Comparison of ENCODE assay signal across 23 cellular contexts in genomic region chr4:38800956-38801450, GRCh38. TPM values are rescaled to one million over a fixed set of nuclear protein-coding genes. Genes with fewer than 3 reads are reported as not detected.
DNase-seq lines count a peak whose midpoint lies in the region; ATAC-seq and TF ChIP-seq lines count a peak whose summit lies in the region.
"Had no signal": no experiment of that assay in that cellular context is flagged by ENCODE, and none has a peak within 500 bp of the region (broad histone marks: within the 10 kb centered on the region; RNA-seq: fewer than 3 reads in every experiment).

No MANE protein-coding gene starts in this region.

- in situ Hi-C loops in G401 (cut with HindIII; ENCODE audit: low sequenced_read_pairs), result no loop called here

- H3K27me3 Mint-ChIP-seq in activated B cell treated with CpG ODN at 0.5 μM for 24 hours, result no peaks in the 10 kb centered on the region

- peaks cover 59% of the 10 kb centered on the region for H3K4me1 Mint-ChIP-seq in activated B cell treated with CpG ODN at 0.5 μM for 24 hours

- peaks cover 71 to 78% of the 10 kb centered on the region in 2 experiments for H3K4me1 ChIP-seq in neutrophil (ENCODE audit: control insufficient read depth in 1 of 2, insufficient read depth in 1 of 2, low read depth in 1 of 2, low read length in 1 of 2)
- H3K4me1 ChIP-seq: HAP-1 had no signal

- DNase-seq in GF-D8 (lab: John Stamatoyannopoulos, UW) (peak; percentile 57), activated B cell treated with CpG ODN at 0.5 μM for 24 hours (no peak), fibroblast of pulmonary artery (ENCODE audit: low read depth) (peak; percentile 49), NCI-H2171 treated with DMSO at 0.1 percent for 48 hours (lab: John Stamatoyannopoulos, UW) (no peak), G401 (ENCODE audit: low spot score) (no peak), Ammon's horn (ENCODE audit: low spot score) (no peak)
- DNase-seq: DMS79 treated with DMSO at 0.1 percent for 48 hours, GM23248, Kasumi-1, MM.1S, NCI-H1092, NCI-H146, NCI-H2029 treated with DMSO at 0.1 percent for 48 hours, NCI-H510A, NCI-H774, SHP77 had no signal

- no peaks in the 10 kb centered on the region for H3K27me3 ChIP-seq in neutrophil

- H3K4me3 ChIP-seq in fibroblast of pulmonary artery (replicated peaks; ENCODE audit: low read depth, low read length) (no peak overlapping the region), neutrophil (ENCODE audit: low read depth in 1 of 2, low read length in 1 of 2) (peak overlapping the region; percentile 75 to 79)
- H3K4me3 ChIP-seq: GM23248, HAP-1, SK-N-MC had no signal

- peak overlapping the region; percentile 50 for H3K27ac Mint-ChIP-seq in activated B cell treated with CpG ODN at 0.5 μM for 24 hours

- no peak overlapping the region for H3K4me3 Mint-ChIP-seq in activated B cell treated with CpG ODN at 0.5 μM for 24 hours

- peaks cover 26% of the 10 kb centered on the region for H3K9me3 Mint-ChIP-seq in activated B cell treated with CpG ODN at 0.5 μM for 24 hours

- no peaks in the 10 kb centered on the region for H3K9me3 ChIP-seq in neutrophil
- H3K9me3 ChIP-seq: HAP-1 had no signal

- intact Hi-C loops in activated B cell treated with CpG ODN at 0.5 μM for 24 hours (cut with micrococcal nuclease), result loop anchor here (10.0 kb wide), 1 partner anchor 1394 kb away; the partner anchor contains the start of gene RHOH

- H3K36me3 ChIP-seq in neutrophil, result peaks cover 73% of the 10 kb centered on the region
- H3K36me3 ChIP-seq: HAP-1 had no signal

- peak overlapping the region; percentile 92 for H3K27ac ChIP-seq in neutrophil
- H3K27ac ChIP-seq: C4-2B, GM23248, SK-N-MC had no signal

- H3K36me3 Mint-ChIP-seq in activated B cell treated with CpG ODN at 0.5 μM for 24 hours (ENCODE audit: low read depth), result peaks cover 85% of the 10 kb centered on the region

- ATAC-seq in activated B cell treated with CpG ODN at 0.5 μM for 24 hours (ENCODE audit: low read depth), result no peak
- no peak for ATAC-seq in GM21737 (IDR thresholded peaks at IDR 0.05; ENCODE audit: unreplicated experiment)

- TF ChIP-seq CTCF in activated B cell treated with CpG ODN at 0.5 μM for 24 hours (IDR thresholded peaks at IDR 0.05), result no peak
- TF ChIP-seq CTCF in fibroblast of pulmonary artery (IDR thresholded peaks at IDR 0.05; ENCODE audit: low read length, missing control alignments), result no peak
- no peak for TF ChIP-seq CTCF in neutrophil (IDR thresholded peaks at IDR 0.05)

- POLR2A ChIA-PET in activated B cell treated with CpG ODN at 0.5 μM for 24 hours (lab: Charles Lee), result interaction anchor here (0.9 to 2.1 kb wide), 4 partner anchors 15 to 39 kb away, joined by 5 to 9 read pairs (median 6); partner anchors contain the start of gene TLR10

- CTCF ChIA-PET in activated B cell treated with CpG ODN at 0.5 μM for 24 hours (lab: Charles Lee), result interaction anchor here (0.8 to 5.2 kb wide), 3 partner anchors 19 to 60 kb away, joined by 3 to 27 read pairs (median 7); partner anchors contain the start of gene TLR10

RNA-seq across cellular contexts. Expression of gene TLR1, which starts 3.6 kb away (rescaled TPM):
- 39.6 and 43.0 TPM in 2 replicates for total RNA-seq in activated B cell treated with CpG ODN at 0.5 μM for 24 hours
- not detected in 2 replicates for total RNA-seq in G401 (2014; rRNA removed; shearing (Covaris generic))
- total RNA-seq: GM23248 had no signal

RNA-seq across cellular contexts. Expression of gene TLR10, which starts 18.2 kb away (rescaled TPM):
- 92.0 and 107 TPM in 2 replicates for total RNA-seq in activated B cell treated with CpG ODN at 0.5 μM for 24 hours
- total RNA-seq in G401 (2014; rRNA removed; shearing (Covaris generic)), result not detected in 2 replicates
- total RNA-seq: A673, GM23248, RPMI7951 had no signal

RNA-seq across cellular contexts. Expression of gene TLR6, which starts 55.6 kb away (rescaled TPM):
- 59.1 and 64.7 TPM in 2 replicates for total RNA-seq in activated B cell treated with CpG ODN at 0.5 μM for 24 hours
- total RNA-seq in G401 (2014; rRNA removed; shearing (Covaris generic)), result 0.03 TPM in 1 of 2 replicates, not detected in the other

Comparison
In these comparisons a context has a peak if more than half of its experiments do, and no peak if none do; other contexts are left out.
1. DNase-seq: peak in GF-D8 (single experiment) and fibroblast of pulmonary artery (single experiment); none in activated B cell treated with CpG ODN at 0.5 μM for 24 hours (single experiment), NCI-H2171 treated with DMSO at 0.1 percent for 48 hours (single experiment), G401 (single experiment) and Ammon's horn (single experiment).
2. RNA of gene TLR1, which starts 3.6 kb away (total RNA-seq): 39.6 to 43.0 TPM in activated B cell treated with CpG ODN at 0.5 μM for 24 hours; not detected in G401; every median in the first group is over 10 times any median in the second.
3. RNA of gene TLR10, which starts 18.2 kb away (total RNA-seq): 92.0 to 107 TPM in activated B cell treated with CpG ODN at 0.5 μM for 24 hours; not detected in G401; every median in the first group is over 10 times any median in the second.
4. RNA of gene TLR6, which starts 55.6 kb away (total RNA-seq): 59.1 to 64.7 TPM in activated B cell treated with CpG ODN at 0.5 μM for 24 hours; 0.03 TPM in G401; every median in the first group is over 10 times any median in the second.